ENCODE assay signal across 20 cellular contexts in genomic region chr7:72445075-72445474, GRCh38. TPM values are rescaled to one million over a fixed set of nuclear protein-coding genes. Genes with fewer than 3 reads are reported as not detected.
"Had no signal": no experiment of that assay in that cellular context is flagged by ENCODE, and none has a peak within 500 bp of the region (broad histone marks: within the 10 kb centered on the region; RNA-seq: fewer than 3 reads in every experiment).

No MANE protein-coding gene starts in this region.

- H3K4me1 ChIP-seq: adrenal gland, breast epithelium, foreskin keratinocyte, pancreas, sigmoid colon had no signal

- H3K4me1 Mint-ChIP-seq: natural killer cell; stimulated activated effector memory CD8-positive, alpha-beta T cell treated with anti-CD3 and anti-CD28 coated beads, Interleukin-12 subunit alpha, Interleukin-12 subunit beta, amount 100 ng/mL, for 72 hours had no signal

- H3K36me3 ChIP-seq: adrenal gland, breast epithelium, neutrophil, pancreas, sigmoid colon had no signal

- H3K9me3 Mint-ChIP-seq: activated naive CD4-positive, alpha-beta T cell treated with anti-CD3 and anti-CD28 coated beads, Interleukin-2, amount 50 U/mL, for 72 hours; natural killer cell had no signal

- H3K4me3 ChIP-seq: adrenal gland, breast epithelium, coronary artery, lung, pancreas, sigmoid colon had no signal

- H3K36me3 Mint-ChIP-seq: activated naive CD4-positive, alpha-beta T cell treated with anti-CD3 and anti-CD28 coated beads, Interleukin-2, amount 50 U/mL, for 72 hours; natural killer cell; stimulated activated effector memory CD8-positive, alpha-beta T cell treated with anti-CD3 and anti-CD28 coated beads, Interleukin-12 subunit alpha, Interleukin-12 subunit beta, amount 100 ng/mL, for 72 hours had no signal

- H3K27me3 ChIP-seq: adrenal gland, foreskin keratinocyte, pancreas had no signal

- H3K4me3 Mint-ChIP-seq: activated T-cell treated with anti-CD3 and anti-CD28 coated beads, Interleukin-2, amount 50 U/mL, for 72 hours; natural killer cell; stimulated activated effector memory CD8-positive, alpha-beta T cell treated with anti-CD3 and anti-CD28 coated beads, Interleukin-12 subunit alpha, Interleukin-12 subunit beta, amount 100 ng/mL, for 72 hours had no signal

- H3K27ac ChIP-seq: adrenal gland, breast epithelium, coronary artery, foreskin keratinocyte, neutrophil, pancreas, sigmoid colon had no signal

- H3K27ac Mint-ChIP-seq: activated naive CD4-positive, alpha-beta T cell treated with anti-CD3 and anti-CD28 coated beads, Interleukin-2, amount 50 U/mL, for 72 hours; activated T-cell treated with anti-CD3 and anti-CD28 coated beads, Interleukin-2, amount 50 U/mL, for 72 hours; natural killer cell; stimulated activated effector memory CD8-positive, alpha-beta T cell treated with anti-CD3 and anti-CD28 coated beads, Interleukin-12 subunit alpha, Interleukin-12 subunit beta, amount 100 ng/mL, for 72 hours had no signal

- DNase-seq: activated CD4-positive, alpha-beta T cell treated with anti-CD3 and anti-CD28 coated beads, Interleukin-2, amount 50 U/mL, for 4 hours; activated gamma-delta T cell treated with Interleukin-2 at 50 U/mL for 16 hours; activated T-cell treated with anti-CD3 and anti-CD28 coated beads, Interleukin-2, amount 50 U/mL, for 72 hours; adrenal gland; foreskin keratinocyte; natural killer cell; pancreas; sigmoid colon; stimulated activated CD4-positive, alpha-beta T cell treated with anti-CD3 and anti-CD28 coated beads, Interleukin-4, amount 100 ng/mL, for 24 hours had no signal

- ATAC-seq: activated naive CD4-positive, alpha-beta T cell treated with anti-CD3 and anti-CD28 coated beads, Interleukin-2, amount 50 U/mL, for 72 hours; activated T-cell treated with anti-CD3 and anti-CD28 coated beads, Interleukin-2, amount 50 U/mL, for 72 hours; foreskin keratinocyte; natural killer cell; pancreas; stimulated activated effector memory CD8-positive, alpha-beta T cell treated with anti-CD3 and anti-CD28 coated beads, Interleukin-12 subunit alpha, Interleukin-12 subunit beta, amount 100 ng/mL, for 72 hours had no signal

- H3K9me3 ChIP-seq: adrenal gland, breast epithelium, neutrophil, pancreas, sigmoid colon had no signal

RNA-seq across cellular contexts. Expression of gene CALN1, which starts 32.9 kb away (rescaled TPM):
- total RNA-seq: activated CD8-positive, alpha-beta memory T cell treated with anti-CD3 and anti-CD28 coated beads for 36 hours; activated naive CD4-positive, alpha-beta T cell treated with anti-CD3 and anti-CD28 coated beads, Interleukin-2, amount 50 U/mL, for 72 hours; astrocyte; epithelial cell of proximal tubule; fibroblast of lung; foreskin keratinocyte; sigmoid colon had no signal
- polyA plus RNA-seq: fibroblast of lung, foreskin keratinocyte, keratinocyte had no signal
